ENCODE assay signal across 19 cellular contexts in genomic region chr4:56326363-56326762, GRCh38.
DNase-seq lines count a peak whose midpoint lies in the region; TF ChIP-seq lines count a peak whose summit lies in the region.
"Had no signal": no experiment of that assay in that cellular context is flagged by ENCODE, and none has a peak within 500 bp of the region (broad histone marks: within the 10 kb centered on the region; RNA-seq: fewer than 3 reads in every experiment).

No MANE protein-coding gene starts in this region.

- no peaks in the 10 kb centered on the region for H3K9me3 ChIP-seq in esophagus muscularis mucosa
- H3K9me3 ChIP-seq: Peyer's patch had no signal

- TF ChIP-seq EP300 in esophagus muscularis mucosa (IDR thresholded peaks at IDR 0.05) = no peak

- peaks cover 2% of the 10 kb centered on the region for H3K9me3 Mint-ChIP-seq in neural crest cell
- H3K9me3 Mint-ChIP-seq: CD4-positive, alpha-beta T cell had no signal

- H3K4me1 Mint-ChIP-seq in neural crest cell = peaks cover 10% of the 10 kb centered on the region
- H3K4me1 Mint-ChIP-seq: B cell had no signal

- no peak overlapping the region for H3K4me3 ChIP-seq in epithelial cell of esophagus (ENCODE audit: low read length)
- H3K4me3 ChIP-seq in esophagus muscularis mucosa = no peak overlapping the region
- H3K4me3 ChIP-seq: GM23248, Peyer's patch had no signal

- no peak for TF ChIP-seq CTCF in RWPE1 (conservative IDR thresholded peaks at IDR 0.05; ENCODE audit: low read depth)
- TF ChIP-seq CTCF in epithelial cell of esophagus (IDR thresholded peaks at IDR 0.05; ENCODE audit: insufficient read depth, low read depth, low read length, missing control alignments) = no peak
- TF ChIP-seq CTCF in neural crest cell (conservative IDR thresholded peaks at IDR 0.05) = no peak
- no peak for TF ChIP-seq CTCF in esophagus muscularis mucosa (IDR thresholded peaks at IDR 0.05)

- H3K27ac Mint-ChIP-seq in neural crest cell (ENCODE audit: unreplicated experiment) = peak overlapping the region; percentile 62
- H3K27ac Mint-ChIP-seq: B cell; CD4-positive, alpha-beta T cell had no signal

- intact Hi-C loops in esophagus muscularis mucosa (cut with DNase I) = no loop called here

- TF ChIP-seq POLR2A in esophagus muscularis mucosa (IDR thresholded peaks at IDR 0.05; ENCODE audit: low read depth) = no peak

- CTCF ChIA-PET in RWPE1 (lab: Yijun Ruan, JAX) = no interaction called here

- WGBS in esophagus muscularis mucosa = 96% methylated on average over 2 of the region's 2 CpGs

- no peaks in the 10 kb centered on the region for H3K4me1 ChIP-seq in esophagus muscularis mucosa
- H3K4me1 ChIP-seq: Peyer's patch had no signal

- no peaks in the 10 kb centered on the region for H3K27me3 Mint-ChIP-seq in neural crest cell (ENCODE audit: low read depth)
- H3K27me3 Mint-ChIP-seq: B cell; CD4-positive, alpha-beta T cell had no signal

- H3K27me3 ChIP-seq in esophagus muscularis mucosa = no peaks in the 10 kb centered on the region
- H3K27me3 ChIP-seq: Peyer's patch had no signal

- POLR2A ChIA-PET in RWPE1 (lab: Yijun Ruan, JAX; ENCODE audit: low non-redundant PET) = no interaction called here

- DNase-seq in HT1080 (ENCODE audit: low read depth) = peak; percentile 73
- peak; percentile 13 for DNase-seq in RWPE1 (ENCODE audit: low spot score)
- peak; percentile 57 for DNase-seq in epithelial cell of esophagus (ENCODE audit: low read depth)
- no peak for DNase-seq in neural crest cell (ENCODE audit: low read depth, low spot score)
- DNase-seq in retina = no peak
- DNase-seq in esophagus muscularis mucosa (ENCODE audit: extremely low spot score) = no peak
- no peak for DNase-seq in medulla oblongata (ENCODE audit: extremely low spot score)
- DNase-seq: Calu3; CD4-positive, alpha-beta T cell; DMS79; GM23248; Karpas-422; MM.1S; NCI-H1092 treated with DMSO at 0.1 percent for 48 hours; NCI-H2227 treated with DMSO at 0.1 percent for 48 hours; NCI-H524 treated with DMSO at 0.1 percent for 48 hours; Peyer's patch; SHP77 treated with DMSO at 0.1 percent for 48 hours had no signal

- H3K4me3 Mint-ChIP-seq in neural crest cell = peak overlapping the region; percentile 31
- H3K4me3 Mint-ChIP-seq: B cell; CD4-positive, alpha-beta T cell had no signal

- no peak overlapping the region for H3K27ac ChIP-seq in RWPE1
- no peak overlapping the region for H3K27ac ChIP-seq in esophagus muscularis mucosa (replicated peaks in 1 of 4)
- H3K27ac ChIP-seq: GM23248, Peyer's patch had no signal

- H3K36me3 ChIP-seq in esophagus muscularis mucosa = no peaks in the 10 kb centered on the region

- H3K36me3 Mint-ChIP-seq in neural crest cell (ENCODE audit: low read depth) = peaks cover 14% of the 10 kb centered on the region

Comparison
In these comparisons a context has a peak if more than half of its experiments do, and no peak if none do; other contexts are left out.
1. DNase-seq: peak in HT1080 (single experiment), RWPE1 (single experiment) and epithelial cell of esophagus (single experiment); none in neural crest cell (single experiment), retina (single experiment), esophagus muscularis mucosa (single experiment) and medulla oblongata (single experiment).